In genomic region chr16:74586948-74587347, GRCh38 we compare ENCODE assay signal across 16 cellular contexts. TPM values are rescaled to one million over a fixed set of nuclear protein-coding genes. Genes with fewer than 3 reads are reported as not detected.
DNase-seq lines count a peak whose midpoint lies in the region; ATAC-seq and TF ChIP-seq lines count a peak whose summit lies in the region.
"Had no signal": no experiment of that assay in that cellular context is flagged by ENCODE, and none has a peak within 500 bp of the region (broad histone marks: within the 10 kb centered on the region; RNA-seq: fewer than 3 reads in every experiment).

No MANE protein-coding gene starts in this region.

- H3K27me3 Mint-ChIP-seq in CD4-positive, CD25-positive, alpha-beta regulatory T cell, result no peaks in the 10 kb centered on the region
- H3K27me3 Mint-ChIP-seq in naive thymus-derived CD4-positive, alpha-beta T cell, result no peaks in the 10 kb centered on the region

- no peak for TF ChIP-seq CTCF in HCT116 (IDR thresholded peaks at IDR 0.05 in 2 of 3, conservative IDR thresholded peaks at IDR 0.05 in 1 of 3; ENCODE audit: borderline replicate concordance in 1 of 3, insufficient read depth in 1 of 3, low read depth in 2 of 3, low read length in 2 of 3)
- no peak for TF ChIP-seq CTCF in GM20000 (IDR thresholded peaks at IDR 0.05; ENCODE audit: extremely low read depth, missing control alignments)

- H2AFZ ChIP-seq in HCT116 (ENCODE audit: low read depth, low read length, poor library complexity, severe bottlenecking), result no peak overlapping the region

- peaks cover 36 to 80% (median 63%) of the 10 kb centered on the region in 4 donors for H3K4me1 Mint-ChIP-seq in CD4-positive, CD25-positive, alpha-beta regulatory T cell
- H3K4me1 Mint-ChIP-seq in naive thymus-derived CD4-positive, alpha-beta T cell, result peaks cover 34 to 90% (median 63%) of the 10 kb centered on the region in 7 donors

- peaks cover 34% of the 10 kb centered on the region for H3K36me3 Mint-ChIP-seq in CD4-positive, CD25-positive, alpha-beta regulatory T cell
- H3K36me3 Mint-ChIP-seq in naive thymus-derived CD4-positive, alpha-beta T cell, result peaks cover 0 to 39% (median 15%) of the 10 kb centered on the region in 5 donors

- RAD21 ChIA-PET in HCT116 (lab: Charles Lee; ENCODE audit: low non-redundant PET in 1 of 2, low total read pairs in 2 of 2, uncharacterized antibody in 2 of 2, unreplicated experiment in 2 of 2), result interaction anchor here in 1 of 2 experiments (1.1 kb wide), 1 partner anchor 9 kb away, joined by 4 read pairs; no protein-coding TSS in a partner anchor

- no peaks in the 10 kb centered on the region for H3K9me3 ChIP-seq in CD4-positive, CD25-positive, alpha-beta regulatory T cell (ENCODE audit: control insufficient read depth in 2 of 2, low read length in 2 of 2)
- no peaks in the 10 kb centered on the region for H3K9me3 ChIP-seq in HCT116 (ENCODE audit: control insufficient read depth in 1 of 2, insufficient read depth in 1 of 2, low read depth in 1 of 2, low read length in 2 of 2)
- no peaks in the 10 kb centered on the region for H3K9me3 ChIP-seq in naive thymus-derived CD4-positive, alpha-beta T cell (ENCODE audit: control insufficient read depth in 2 of 3, low read length in 3 of 3)
- H3K9me3 ChIP-seq: adrenal gland, SJCRH30 had no signal

- no peaks in the 10 kb centered on the region for H3K9me3 Mint-ChIP-seq in CD4-positive, CD25-positive, alpha-beta regulatory T cell
- H3K9me3 Mint-ChIP-seq in naive thymus-derived CD4-positive, alpha-beta T cell, result no peaks in the 10 kb centered on the region
- H3K9me3 Mint-ChIP-seq: activated T-helper 1 cell treated with anti-CD3 and anti-CD28 coated beads, Interleukin-12 subunit alpha, Interleukin-12 subunit beta, Interleukin-2, Interleukin-4 antibody, amounts not matched to agents 30 ng/mL and 10 ng/mL and 1 ng/mL, durations not matched to agents 14 hours and 24 hours and 36 hours had no signal

- CTCF ChIA-PET in HCT116 (lab: Charles Lee), result no interaction called here
- CTCF ChIA-PET in naive thymus-derived CD4-positive, alpha-beta T cell (lab: Charles Lee), result no interaction called here

- H3K4me3 Mint-ChIP-seq in CD4-positive, CD25-positive, alpha-beta regulatory T cell, result peak overlapping the region in 1 of 4 donors; percentile 19
- H3K4me3 Mint-ChIP-seq in naive thymus-derived CD4-positive, alpha-beta T cell, result peak overlapping the region in 7 of 10 donors; percentile 3 to 69 (median 25)
- H3K4me3 Mint-ChIP-seq: activated T-helper 1 cell treated with anti-CD3 and anti-CD28 coated beads, Interleukin-12 subunit alpha, Interleukin-12 subunit beta, Interleukin-2, Interleukin-4 antibody, amounts not matched to agents 30 ng/mL and 10 ng/mL and 1 ng/mL, durations not matched to agents 14 hours and 24 hours and 36 hours had no signal

- no peak overlapping the region for H3K4me3 ChIP-seq in CD4-positive, CD25-positive, alpha-beta regulatory T cell (ENCODE audit: low read depth, low read length)
- H3K4me3 ChIP-seq in HCT116 (replicated peaks in 1 of 2; ENCODE audit: low read depth in 1 of 2, low read length in 2 of 2), result no peak overlapping the region
- H3K4me3 ChIP-seq in naive thymus-derived CD4-positive, alpha-beta T cell (ENCODE audit: low read length), result no peak overlapping the region
- H3K4me3 ChIP-seq: adrenal gland, dorsolateral prefrontal cortex, SJCRH30 had no signal

- H3K9me2 ChIP-seq in HCT116 (ENCODE audit: insufficient read depth), result no peaks in the 10 kb centered on the region

- no peak for ATAC-seq in CD4-positive, CD25-positive, alpha-beta regulatory T cell (ENCODE audit: low read depth in 2 of 2)
- ATAC-seq in HCT116 (no peak), HG03457 (IDR thresholded peaks at IDR 0.05; ENCODE audit: unreplicated experiment) (no peak), HG03095 (IDR thresholded peaks at IDR 0.05; ENCODE audit: unreplicated experiment) (no peak), sciatic nerve (no peak)
- no peak for ATAC-seq in naive thymus-derived CD4-positive, alpha-beta T cell
- ATAC-seq: Panc1 had no signal

- peaks cover 13% of the 10 kb centered on the region for H3K36me3 ChIP-seq in CD4-positive, CD25-positive, alpha-beta regulatory T cell (ENCODE audit: control insufficient read depth, insufficient read depth, low read length)
- H3K36me3 ChIP-seq in HCT116 (ENCODE audit: control insufficient read depth in 1 of 2, insufficient read depth in 2 of 2, low read length in 2 of 2), result no peaks in the 10 kb centered on the region
- peaks cover 0 to 10% (median 0%) of the 10 kb centered on the region in 3 experiments for H3K36me3 ChIP-seq in naive thymus-derived CD4-positive, alpha-beta T cell (ENCODE audit: control insufficient read depth in 2 of 3, insufficient read depth in 3 of 3, low read length in 3 of 3)
- H3K36me3 ChIP-seq: adrenal gland, SJCRH30 had no signal

- H3K4me1 ChIP-seq in CD4-positive, CD25-positive, alpha-beta regulatory T cell (ENCODE audit: control insufficient read depth, insufficient read depth, low read length, poor library complexity, severe bottlenecking), result peaks cover 41% of the 10 kb centered on the region
- peaks cover 68 to 75% of the 10 kb centered on the region in 2 experiments for H3K4me1 ChIP-seq in HCT116 (ENCODE audit: control insufficient read depth in 1 of 2, insufficient read depth in 2 of 2, low read length in 2 of 2)
- H3K4me1 ChIP-seq in naive thymus-derived CD4-positive, alpha-beta T cell (ENCODE audit: control insufficient read depth in 2 of 2, insufficient read depth in 2 of 2, low read length in 2 of 2), result peaks cover 11 to 30% of the 10 kb centered on the region in 2 donors
- H3K4me1 ChIP-seq: SJCRH30 had no signal

- no peak for TF ChIP-seq RAD21 in HCT116 (IDR thresholded peaks at IDR 0.05; ENCODE audit: low read depth)

- no peak for DNase-seq in CD4-positive, CD25-positive, alpha-beta regulatory T cell
- no peak for DNase-seq in HCT116 (ENCODE audit: low read depth, low spot score)
- DNase-seq in amniotic epithelial cell (ENCODE audit: low read depth), result peak; percentile 66
- DNase-seq in naive thymus-derived CD4-positive, alpha-beta T cell, result no peak
- no peak for DNase-seq in sciatic nerve (ENCODE audit: low spot score)
- DNase-seq in GM20000 (ENCODE audit: low spot score), result no peak
- DNase-seq: adrenal gland, dorsolateral prefrontal cortex, kidney glomerular epithelial cell, midbrain, NCI-H2171 treated with DMSO at 0.1 percent for 48 hours, SJCRH30 had no signal

- H3K9ac ChIP-seq in HCT116 (ENCODE audit: low read length), result no peak overlapping the region

- H4K20me1 ChIP-seq in HCT116 (ENCODE audit: insufficient read depth), result peaks cover 6% of the 10 kb centered on the region; the same call in 1 of the 2 replicates

- TF ChIP-seq POLR2A in HCT116 (IDR thresholded peaks at IDR 0.05; ENCODE audit: borderline replicate concordance, extremely low read depth, insufficient read depth, insufficient read length), result no peak

- H3K4me2 ChIP-seq in HCT116 (ENCODE audit: low read length), result no peak overlapping the region

- intact Hi-C loops in HCT116 (cut with micrococcal nuclease) (no loop called here), sciatic nerve (cut with DNase I) (no loop called here)
- intact Hi-C loops in naive thymus-derived CD4-positive, alpha-beta T cell (cut with micrococcal nuclease), result loop anchor here (1.0 to 2.0 kb wide), 2 partner anchors 14 kb away; no protein-coding TSS in a partner anchor

- peak overlapping the region; percentile 8 to 53 (median 16) for H3K27ac Mint-ChIP-seq in CD4-positive, CD25-positive, alpha-beta regulatory T cell
- peak overlapping the region in 8 of 9 donors; percentile 1 to 80 (median 42) for H3K27ac Mint-ChIP-seq in naive thymus-derived CD4-positive, alpha-beta T cell
- H3K27ac Mint-ChIP-seq: activated T-helper 1 cell treated with anti-CD3 and anti-CD28 coated beads, Interleukin-12 subunit alpha, Interleukin-12 subunit beta, Interleukin-2, Interleukin-4 antibody, amounts not matched to agents 30 ng/mL and 10 ng/mL and 1 ng/mL, durations not matched to agents 14 hours and 24 hours and 36 hours had no signal

- H3K79me2 ChIP-seq in HCT116 (ENCODE audit: insufficient read depth, low read length), result peaks cover 93% of the 10 kb centered on the region

- TSS peak; percentile 11 for BruUV-seq in HCT116 (replicated peaks; lab: Mats Ljungman, UMichigan)

- no peak overlapping the region for H3K27ac ChIP-seq in CD4-positive, CD25-positive, alpha-beta regulatory T cell (ENCODE audit: insufficient read depth, low read length, poor library complexity, severe bottlenecking)
- no peak overlapping the region for H3K27ac ChIP-seq in HCT116 (ENCODE audit: low read depth, low read length)
- no peak overlapping the region for H3K27ac ChIP-seq in naive thymus-derived CD4-positive, alpha-beta T cell (ENCODE audit: low read depth, low read length)
- H3K27ac ChIP-seq: adrenal gland, dorsolateral prefrontal cortex, SJCRH30 had no signal

- POLR2A ChIA-PET in HCT116 (lab: Charles Lee), result interaction anchor here (1.0 kb wide), 1 partner anchor 9 kb away, joined by 3 read pairs; no protein-coding TSS in a partner anchor
- POLR2A ChIA-PET in naive thymus-derived CD4-positive, alpha-beta T cell (lab: Charles Lee), result no interaction called here

- no peaks in the 10 kb centered on the region for H3K27me3 ChIP-seq in CD4-positive, CD25-positive, alpha-beta regulatory T cell (ENCODE audit: control insufficient read depth, insufficient read depth, low read length)
- no peaks in the 10 kb centered on the region for H3K27me3 ChIP-seq in HCT116 (ENCODE audit: insufficient read depth, low read length)
- H3K27me3 ChIP-seq in naive thymus-derived CD4-positive, alpha-beta T cell (ENCODE audit: control insufficient read depth in 2 of 2, insufficient read depth in 2 of 2, low read length in 2 of 2), result no peaks in the 10 kb centered on the region
- H3K27me3 ChIP-seq: adrenal gland, dorsolateral prefrontal cortex, SJCRH30 had no signal

TF ChIP-seq in HCT116, 20 proteins besides CTCF, POLR2A, EP300 and RAD21:
- TF ChIP-seq TCF7L2 (IDR thresholded peaks at IDR 0.05; ENCODE audit: borderline replicate concordance, extremely low read depth, insufficient read depth, insufficient read length), result no peak
- TF ChIP-seq SIN3A (IDR thresholded peaks at IDR 0.05; ENCODE audit: low read depth), result no peak

RNA-seq across cellular contexts. Expression of gene GLG1, which starts 20.0 kb away (rescaled TPM):
- 202 TPM for total RNA-seq in CD4-positive, CD25-positive, alpha-beta regulatory T cell
- polyA plus RNA-seq in CD4-positive, CD25-positive, alpha-beta regulatory T cell, result 100 to 1,000 TPM; 147 to 156 (median 152) TPM
- total RNA-seq in HCT116 (2021; ENCODE audit: unreplicated experiment), result 237 TPM
- 152 and 162 TPM in 2 replicates for polyA plus RNA-seq in HCT116 (2012)
- total RNA-seq in naive thymus-derived CD4-positive, alpha-beta T cell, result 100 to 1,000 TPM; 125 to 198 (median 188) TPM
- polyA plus RNA-seq in naive thymus-derived CD4-positive, alpha-beta T cell, result 100 to 1,000 TPM; 181 to 285 TPM
- 145 TPM for total RNA-seq in sciatic nerve

Comparison
In these comparisons a context has a peak if more than half of its experiments do, and no peak if none do; other contexts are left out.
1. intact Hi-C loops: an anchor here in naive thymus-derived CD4-positive, alpha-beta T cell (1.0 to 2.0 kb wide); none called in HCT116 and sciatic nerve.